In genomic region chr9:112712678-112713077, GRCh38 we compare ENCODE assay signal across 19 cellular contexts. TPM values are rescaled to one million over a fixed set of nuclear protein-coding genes. Genes with fewer than 3 reads are reported as not detected.
DNase-seq lines count a peak whose midpoint lies in the region; ATAC-seq and TF ChIP-seq lines count a peak whose summit lies in the region.
"Had no signal": no experiment of that assay in that cellular context is flagged by ENCODE, and none has a peak within 500 bp of the region (broad histone marks: within the 10 kb centered on the region; RNA-seq: fewer than 3 reads in every experiment).

No MANE protein-coding gene starts in this region.

- no peak for TF ChIP-seq RAD21 in SK-N-SH (IDR thresholded peaks at IDR 0.05; ENCODE audit: low read length)

- POLR2A ChIA-PET in SK-N-SH (lab: Yijun Ruan, JAX): no interaction called here
- POLR2A ChIA-PET in HEK293 (lab: Yijun Ruan, JAX): no interaction called here

- H3K9me3 ChIP-seq in SK-N-SH: no peaks in the 10 kb centered on the region
- H3K9me3 ChIP-seq in HEK293 (ENCODE audit: control insufficient read depth, insufficient read depth, low read depth, low read length): no peaks in the 10 kb centered on the region
- H3K9me3 ChIP-seq in T-helper 17 cell (ENCODE audit: control insufficient read depth, low read length, poor library complexity, severe bottlenecking): no peaks in the 10 kb centered on the region
- H3K9me3 ChIP-seq in spleen: no peaks in the 10 kb centered on the region
- H3K9me3 ChIP-seq: Caco-2 had no signal

- H3K27me3 ChIP-seq in SK-N-SH (ENCODE audit: insufficient read depth): no peaks in the 10 kb centered on the region
- no peaks in the 10 kb centered on the region for H3K27me3 ChIP-seq in spleen (replicated peaks in 1 of 7)
- H3K27me3 ChIP-seq: BLaER1 had no signal

- no peak overlapping the region for H3K9ac ChIP-seq in SK-N-SH
- H3K9ac ChIP-seq: BLaER1, GM23248 had no signal

- H3K9me2 ChIP-seq in SK-N-SH: no peaks in the 10 kb centered on the region

- CTCF ChIA-PET in SK-N-SH (lab: Yijun Ruan, JAX) (interaction anchor here (0.6 to 2.4 kb wide), 3 partner anchors 238 to 626 kb away, joined by 3 to 12 read pairs (median 5); no protein-coding TSS in a partner anchor), HEK293 (lab: Yijun Ruan, JAX) (interaction anchor here (0.5 to 1.1 kb wide), 5 partner anchors 46 to 269 kb away, joined by 3 to 5 read pairs (median 4); no protein-coding TSS in a partner anchor)

- H2AFZ ChIP-seq in SK-N-SH (ENCODE audit: low read depth): no peak overlapping the region
- H2AFZ ChIP-seq: GM23248 had no signal

- H4K20me1 ChIP-seq in SK-N-SH (ENCODE audit: insufficient read depth): no peaks in the 10 kb centered on the region

- H3K36me3 ChIP-seq in SK-N-SH (replicated peaks in 1 of 2; ENCODE audit: control insufficient read depth in 1 of 2, insufficient read depth in 2 of 2, low read length in 1 of 2): peaks cover 5 to 21% of the 10 kb centered on the region in 2 experiments
- H3K36me3 ChIP-seq in HEK293 (ENCODE audit: control insufficient read depth in 2 of 2, insufficient read depth in 1 of 2, low read length in 2 of 2): peaks cover 0 to 15% of the 10 kb centered on the region in 2 experiments; a peak in 2 of 3 replicates
- peaks cover 0 to 70% (median 9%) of the 10 kb centered on the region in 6 donors for H3K36me3 ChIP-seq in spleen

- H3K4me2 ChIP-seq in SK-N-SH: no peak overlapping the region
- H3K4me2 ChIP-seq: BLaER1 had no signal

- H3K79me2 ChIP-seq in SK-N-SH (ENCODE audit: insufficient read depth): peaks cover 82% of the 10 kb centered on the region

- DNase-seq in SK-N-SH (no peak), T-helper 17 cell (no peak), neural crest cell (ENCODE audit: low read depth, low spot score) (no peak), NCI-H2029 treated with DMSO at 0.1 percent for 48 hours (lab: John Stamatoyannopoulos, UW) (no peak), spleen (no peak)
- DNase-seq: Caco-2; CD4-positive, CD25-positive, alpha-beta regulatory T cell; CD8-positive, alpha-beta T cell; DMS153; DND-41; GM23248; H7; HCEC 1CT had no signal

- no peak for TF ChIP-seq EP300 in SK-N-SH (IDR thresholded peaks at IDR 0.05; ENCODE audit: borderline replicate concordance in 1 of 2, low read depth in 1 of 2, low read length in 1 of 2)

- TF ChIP-seq CTCF in SK-N-SH (IDR thresholded peaks at IDR 0.05) (no peak), HEK293 (tag by site-specific recombination; IDR thresholded peaks at IDR 0.05) (no peak), neural crest cell (conservative IDR thresholded peaks at IDR 0.05) (no peak), spleen (IDR thresholded peaks at IDR 0.05 in 8 of 11, conservative IDR thresholded peaks at IDR 0.05 in 3 of 11) (no peak)

- TF ChIP-seq POLR2A in spleen (IDR thresholded peaks at IDR 0.05): no peak

- H3K27ac Mint-ChIP-seq in T-helper 17 cell: peak overlapping the region; percentile 75
- H3K27ac Mint-ChIP-seq in neural crest cell (ENCODE audit: unreplicated experiment): no peak overlapping the region
- H3K27ac Mint-ChIP-seq: B cell; CD8-positive, alpha-beta T cell had no signal

- H3K4me1 ChIP-seq in SK-N-SH (ENCODE audit: control insufficient read depth in 1 of 2, insufficient read depth in 2 of 2, low read depth in 1 of 2, low read length in 1 of 2) (peaks cover 0 to 4% of the 10 kb centered on the region in 2 experiments; a peak in 1 of 4 replicates), HEK293 (ENCODE audit: control insufficient read depth, insufficient read depth, low read length) (no peaks in the 10 kb centered on the region), spleen (peaks cover 10 to 63% (median 22%) of the 10 kb centered on the region in 6 donors)
- H3K4me1 ChIP-seq: Caco-2 had no signal

- H3K36me3 Mint-ChIP-seq in T-helper 17 cell (ENCODE audit: low read depth) (peaks cover 12% of the 10 kb centered on the region), neural crest cell (ENCODE audit: low read depth) (peaks cover 15% of the 10 kb centered on the region)

- intact Hi-C loops in spleen (cut with DNase I; ENCODE audit: low total_unique reads): no loop called here

- H3K27ac ChIP-seq in SK-N-SH (ENCODE audit: low read depth in 2 of 2, low read length in 1 of 2) (no peak overlapping the region), HEK293 (ENCODE audit: extremely low read depth, low read depth, low read length) (no peak overlapping the region), spleen (no peak overlapping the region)
- H3K27ac ChIP-seq: 22Rv1, BLaER1, C4-2B, GM23248 had no signal

- H3K4me1 Mint-ChIP-seq in T-helper 17 cell (peaks cover 29% of the 10 kb centered on the region), neural crest cell (peaks cover 31% of the 10 kb centered on the region)

- peaks cover 20% of the 10 kb centered on the region for H3F3A ChIP-seq in SK-N-SH (replicated peaks; ENCODE audit: insufficient read depth)

- H3K9me3 Mint-ChIP-seq in neural crest cell: no peaks in the 10 kb centered on the region
- H3K9me3 Mint-ChIP-seq: CD4-positive, CD25-positive, alpha-beta regulatory T cell; CD8-positive, alpha-beta T cell had no signal

- H3K27me3 Mint-ChIP-seq in T-helper 17 cell (no peaks in the 10 kb centered on the region), neural crest cell (ENCODE audit: low read depth) (no peaks in the 10 kb centered on the region)
- H3K27me3 Mint-ChIP-seq: B cell had no signal

- WGBS in SK-N-SH (ENCODE audit: low lambda C conversion rate): 96% methylated on average over 3 of the region's 3 CpGs
- 95 to 99% (median 96%) methylated on average over 3 of the region's 3 CpGs for WGBS in spleen, 5 donors

- H3K4me3 Mint-ChIP-seq in T-helper 17 cell (no peak overlapping the region), neural crest cell (peak overlapping the region; percentile 5)
- H3K4me3 Mint-ChIP-seq: B cell; CD8-positive, alpha-beta T cell had no signal

- H3K4me3 ChIP-seq in SK-N-SH (ENCODE audit: low read depth in 2 of 2, low read length in 1 of 2) (no peak overlapping the region), HEK293 (ENCODE audit: low read depth, low read length) (no peak overlapping the region), spleen (no peak overlapping the region)
- H3K4me3 ChIP-seq: BLaER1, GM23248 had no signal

- ATAC-seq in SK-N-SH treated with all-trans-retinoic acid at 6 μM for 48 hours (no peak), T-helper 17 cell (no peak)
- ATAC-seq: CD8-positive, alpha-beta T cell had no signal

TF ChIP-seq in SK-N-SH, 30 proteins besides CTCF, POLR2A, EP300 and RAD21 (continues in another document):
- TF ChIP-seq TCF12 (IDR thresholded peaks at IDR 0.05) (no peak), ELF1 (IDR thresholded peaks at IDR 0.05) (no peak), YY1 (IDR thresholded peaks at IDR 0.05; ENCODE audit: low read depth) (no peak)

TF ChIP-seq in HEK293, 187 proteins besides CTCF, POLR2A, EP300 and RAD21:
- TF ChIP-seq ZNF792 (tag by site-specific recombination; IDR thresholded peaks at IDR 0.05) (no peak), ZNF664 (tag by site-specific recombination; IDR thresholded peaks at IDR 0.05) (no peak), ZFP41 (tag by site-specific recombination; IDR thresholded peaks at IDR 0.05; ENCODE audit: borderline replicate concordance) (no peak), ZNF558 (tag by site-specific recombination; IDR thresholded peaks at IDR 0.05) (peak; percentile 100), OSR2 (tag by site-specific recombination; IDR thresholded peaks at IDR 0.05) (no peak)

RNA-seq across cellular contexts. Expression of gene INIP, which starts 5.2 kb away (rescaled TPM):
- polyA plus RNA-seq in SK-N-SH (2012; rRNA removed) (7.9 and 10.2 TPM in 2 replicates), spleen (10 to 100 TPM in 1 of 3 donors, 1 to 10 TPM in 2; 6.9 to 14.3 (median 8.8) TPM)
- 12.2 and 13.4 TPM in 2 replicates for polyA plus RNA-seq in SK-N-SH (2012; cell fraction: cytosol; rRNA removed)
- polyA plus RNA-seq in SK-N-SH (2012; cell fraction: nucleus; rRNA removed): 4.4 and 5.6 TPM in 2 replicates
- total RNA-seq in T-helper 17 cell (10 to 100 TPM; 13.6 to 15.5 TPM), neural crest cell (37.7 and 43.6 TPM in 2 replicates), spleen (10 to 100 TPM; 23.0 to 33.4 (median 26.8) TPM)

RNA-seq across cellular contexts. Expression of gene SNX30, which starts 37.9 kb away (rescaled TPM):
- polyA plus RNA-seq in SK-N-SH (2012; rRNA removed) (2.7 and 5.3 TPM in 2 replicates), spleen (1 to 10 TPM; 1.2 to 2.2 (median 2.0) TPM)
- polyA plus RNA-seq in SK-N-SH (2012; cell fraction: cytosol; rRNA removed): 3.6 and 3.9 TPM in 2 replicates
- 5.6 and 10.5 TPM in 2 replicates for polyA plus RNA-seq in SK-N-SH (2012; cell fraction: nucleus; rRNA removed)
- total RNA-seq in T-helper 17 cell (1 to 10 TPM; 7.7 to 9.3 TPM), neural crest cell (14.5 and 15.5 TPM in 2 replicates), spleen (10 to 100 TPM; 10.1 to 23.3 (median 18.0) TPM)
